Comparison of ENCODE assay signal across 8 cellular contexts in genomic region chr7:76047305-76047810, GRCh38. TPM values are rescaled to one million over a fixed set of nuclear protein-coding genes. Genes with fewer than 3 reads are reported as not detected.
DNase-seq lines count a peak whose midpoint lies in the region; ATAC-seq and TF ChIP-seq lines count a peak whose summit lies in the region.

No MANE protein-coding gene starts in this region.

- TF ChIP-seq CTCF in A673 (conservative IDR thresholded peaks at IDR 0.05; ENCODE audit: low read depth, low read length) (no peak), PC-3 (conservative IDR thresholded peaks at IDR 0.05; ENCODE audit: low read depth, low read length) (no peak)

- CTCF ChIA-PET in A673 (lab: Charles Lee), result interaction anchor here (0.6 kb wide), 1 partner anchor 259 kb away, joined by 8 read pairs; no protein-coding TSS in a partner anchor
- CTCF ChIA-PET in PC-3 (lab: Charles Lee), result interaction anchor here (0.5 to 1.3 kb wide), 4 partner anchors 22 to 153 kb away, joined by 3 to 9 read pairs (median 6); no protein-coding TSS in a partner anchor

- H3K79me2 ChIP-seq in PC-3 (ENCODE audit: low read length), result peaks cover 90% of the 10 kb centered on the region

- 6 to 7% methylated on average over 21 of the region's 21 CpGs for WGBS in ectodermal cell, 2 experiments

- H2AFZ ChIP-seq in PC-3 (ENCODE audit: low read length), result peak overlapping the region; percentile 65

- H3K4me3 ChIP-seq in A673 (ENCODE audit: low read depth, low read length, poor library complexity, severe bottlenecking), result peak overlapping the region; percentile 96
- peak overlapping the region; percentile 92 for H3K4me3 ChIP-seq in PC-3 (ENCODE audit: low read length)
- peak overlapping the region; percentile 98 for H3K4me3 ChIP-seq in ectodermal cell (ENCODE audit: insufficient read depth, low read depth, low read length)
- peak overlapping the region; percentile 99 for H3K4me3 ChIP-seq in mononuclear cell (ENCODE audit: low read length)

- H3K36me3 ChIP-seq in A673 (ENCODE audit: insufficient read depth, low read length, poor library complexity, severe bottlenecking), result peaks cover 8% of the 10 kb centered on the region
- H3K36me3 ChIP-seq in PC-3 (ENCODE audit: low read depth, low read length), result no peaks in the 10 kb centered on the region
- no peaks in the 10 kb centered on the region for H3K36me3 ChIP-seq in ectodermal cell (ENCODE audit: control insufficient read depth, insufficient read depth, low read length)

- ATAC-seq in GM19351 (IDR thresholded peaks at IDR 0.05; ENCODE audit: unreplicated experiment), result peak; percentile 3
- ATAC-seq in PC-3, result peak; percentile 1; the same call in 1 of the 2 replicates
- ATAC-seq in GM18511 (IDR thresholded peaks at IDR 0.05; ENCODE audit: unreplicated experiment), result no peak
- ATAC-seq in HG03039 (IDR thresholded peaks at IDR 0.05; ENCODE audit: unreplicated experiment), result no peak

- no peaks in the 10 kb centered on the region for H3F3A ChIP-seq in PC-3 (ENCODE audit: low read length, unreplicated experiment)

- H4K20me1 ChIP-seq in PC-3 (ENCODE audit: low read length), result peaks cover 8% of the 10 kb centered on the region

- POLR2A ChIA-PET in A673 (lab: Charles Lee; ENCODE audit: low non-redundant PET), result interaction anchor here (0.6 kb wide), 1 partner anchor 22 kb away, joined by 3 read pairs; no protein-coding TSS in a partner anchor
- POLR2A ChIA-PET in PC-3 (lab: Charles Lee; ENCODE audit: unreplicated experiment), result interaction anchor here (0.5 to 0.9 kb wide), 4 partner anchors 22 to 256 kb away, joined by 4 to 26 read pairs (median 5); no protein-coding TSS in a partner anchor

- no peaks in the 10 kb centered on the region for H3K9me2 ChIP-seq in PC-3 (replicated peaks; ENCODE audit: low read length)

- H3K4me2 ChIP-seq in PC-3 (ENCODE audit: low read length), result peak overlapping the region; percentile 85

- H3K9me3 ChIP-seq in A673 (ENCODE audit: low read depth, low read length, poor library complexity, severe bottlenecking), result no peaks in the 10 kb centered on the region
- no peaks in the 10 kb centered on the region for H3K9me3 ChIP-seq in PC-3 (ENCODE audit: low read length)
- H3K9me3 ChIP-seq in ectodermal cell (ENCODE audit: control insufficient read depth, low read length), result no peaks in the 10 kb centered on the region
- H3K9me3 ChIP-seq in mononuclear cell (ENCODE audit: low read depth, low read length), result no peaks in the 10 kb centered on the region

- H3K9ac ChIP-seq in PC-3 (ENCODE audit: low read length), result peak overlapping the region; percentile 99

- H3K27ac ChIP-seq in A673 (ENCODE audit: low read depth, low read length, poor library complexity, severe bottlenecking), result peak overlapping the region; percentile 96
- H3K27ac ChIP-seq in PC-3 (ENCODE audit: low read length), result peak overlapping the region; percentile 81
- H3K27ac ChIP-seq in ectodermal cell (ENCODE audit: insufficient read depth, low read depth, low read length, poor library complexity, severe bottlenecking), result peak overlapping the region; percentile 72

- H3K27me3 ChIP-seq in A673 (replicated peaks; ENCODE audit: insufficient read depth, low read depth, low read length, poor library complexity), result no peaks in the 10 kb centered on the region
- no peaks in the 10 kb centered on the region for H3K27me3 ChIP-seq in PC-3 (ENCODE audit: low read length)
- no peaks in the 10 kb centered on the region for H3K27me3 ChIP-seq in ectodermal cell (ENCODE audit: control insufficient read depth, insufficient read depth, low read length, poor library complexity, severe bottlenecking)
- no peaks in the 10 kb centered on the region for H3K27me3 ChIP-seq in mononuclear cell (ENCODE audit: insufficient read depth, low read length)

- intact Hi-C loops in A673 (cut with micrococcal nuclease; ENCODE audit: unreplicated experiment) (no loop called here), PC-3 (cut with micrococcal nuclease) (loop anchor here (1.0 kb wide), 1 partner anchor 40 kb away; no protein-coding TSS in a partner anchor)

- BruUV-seq in A673 (replicated peaks; lab: Mats Ljungman, UMichigan) (TSS peak; percentile 89), PC-3 (replicated peaks; lab: Mats Ljungman, UMichigan) (TSS peak; percentile 93)

- H3K4me1 ChIP-seq in A673 (ENCODE audit: insufficient read depth, low read length, poor library complexity, severe bottlenecking) (peaks cover 6% of the 10 kb centered on the region), PC-3 (ENCODE audit: insufficient read depth, low read length) (peaks cover 21% of the 10 kb centered on the region), ectodermal cell (ENCODE audit: control insufficient read depth, insufficient read depth, low read length) (peaks cover 6% of the 10 kb centered on the region), mononuclear cell (ENCODE audit: insufficient read depth, low read length) (peaks cover 42% of the 10 kb centered on the region)

- DNase-seq in A673 (ENCODE audit: low spot score), result no peak
- DNase-seq in PC-3, result no peak
- no peak for DNase-seq in stimulated activated CD4-positive, alpha-beta T cell treated with anti-CD3 and anti-CD28 coated beads, Interleukin-15, amount 100 ng/mL, for 24 hours

RNA-seq across cellular contexts. Expression of gene STYXL1, which starts 0.4 kb away (rescaled TPM):
- 36.3 and 40.3 TPM in 2 replicates for total RNA-seq in A673 (2021)
- 57.4 and 61.3 TPM in 2 replicates for total RNA-seq in PC-3 (2014; rRNA removed)
- polyA plus RNA-seq in ectodermal cell (2013, experiment 1 of 4), result 49.5 TPM
- polyA plus RNA-seq in ectodermal cell (2013, experiment 2 of 4), result 48.8 TPM
- polyA plus RNA-seq in ectodermal cell (2013, experiment 3 of 4), result 38.8 TPM
- 45.1 TPM for polyA plus RNA-seq in ectodermal cell (2013, experiment 4 of 4)
- 10.8 TPM for total RNA-seq in mononuclear cell

RNA-seq across cellular contexts. Expression of gene MDH2, which starts 0.5 kb away (rescaled TPM):
- total RNA-seq in A673 (2021) (316 and 343 TPM in 2 replicates), PC-3 (2014; rRNA removed) (163 and 174 TPM in 2 replicates), mononuclear cell (28.2 TPM)
- polyA plus RNA-seq in ectodermal cell (2013, experiment 1 of 4), result 171 TPM
- 155 TPM for polyA plus RNA-seq in ectodermal cell (2013, experiment 2 of 4)
- 131 TPM for polyA plus RNA-seq in ectodermal cell (2013, experiment 3 of 4)
- 144 TPM for polyA plus RNA-seq in ectodermal cell (2013, experiment 4 of 4)

RNA-seq across cellular contexts. Expression of gene TMEM120A, which starts 53.0 kb away (rescaled TPM):
- total RNA-seq in A673 (2021) (18.7 and 18.9 TPM in 2 replicates), PC-3 (2014; rRNA removed) (17.9 and 18.6 TPM in 2 replicates), mononuclear cell (10.9 TPM)
- 24.8 TPM for polyA plus RNA-seq in ectodermal cell (2013, experiment 1 of 4)
- polyA plus RNA-seq in ectodermal cell (2013, experiment 2 of 4), result 26.5 TPM
- polyA plus RNA-seq in ectodermal cell (2013, experiment 3 of 4), result 27.3 TPM
- 22.9 TPM for polyA plus RNA-seq in ectodermal cell (2013, experiment 4 of 4)

Comparison
In these comparisons a context has a peak if more than half of its experiments do, and no peak if none do; other contexts are left out.
1. ATAC-seq: peak in GM19351 (single experiment) and PC-3 (single experiment); none in GM18511 (single experiment) and HG03039 (single experiment).
2. Peak in every context shown above with its lines, with median percentiles within 50 percentile points of each other: H3K27ac ChIP-seq and H3K4me3 ChIP-seq.